Comparison of ENCODE assay signal across 22 cellular contexts in genomic region chr5:19496056-19496455, GRCh38.
DNase-seq lines count a peak whose midpoint lies in the region; ATAC-seq lines count a peak whose summit lies in the region.
"Had no signal": no experiment of that assay in that cellular context is flagged by ENCODE, and none has a peak within 500 bp of the region (broad histone marks: within the 10 kb centered on the region; RNA-seq: fewer than 3 reads in every experiment).

No MANE protein-coding gene starts in this region.

- ATAC-seq in GM21717 (IDR thresholded peaks at IDR 0.05; ENCODE audit: unreplicated experiment) (no peak), GM21786 (IDR thresholded peaks at IDR 0.05; ENCODE audit: unreplicated experiment) (no peak)
- ATAC-seq: GM12878; left lung; stimulated activated memory B cell treated with anti-CD40 and anti-IgM and Interleukin-4, amounts not matched to agents 10 μg/mL and 1 μg/mL and 100 μg/mL, for 72 hours had no signal

- DNase-seq in EL = peak; percentile 34
- peak; percentile 44 for DNase-seq in RKO (ENCODE audit: low spot score)
- peak; percentile 17 for DNase-seq in dedifferentiated amniotic fluid mesenchymal stem cell (ENCODE audit: extremely low spot score)
- peak; percentile 2 for DNase-seq in renal cortical epithelial cell (ENCODE audit: low read depth)
- DNase-seq in hepatic stellate cell (ENCODE audit: low spot score) = no peak
- DNase-seq in activated CD4-positive, alpha-beta T cell treated with anti-CD3 and anti-CD28 coated beads for 1 hour = no peak
- DNase-seq: activated CD4-positive, alpha-beta memory T cell treated with anti-CD3 and anti-CD28 coated beads, Interleukin-2, amount 10 ng/mL, durations not matched to agents 7 days and 5 days; activated CD4-positive, CD25-positive, alpha-beta regulatory T cell; activated effector memory CD4-positive, alpha-beta T cell treated with Interleukin-2 at 50 U/mL for 16 hours; activated naive CD8-positive, alpha-beta T cell treated with anti-CD3 and anti-CD28 coated beads, Interleukin-2, amount 10 ng/mL, durations not matched to agents 7 days and 5 days; CD4-positive, alpha-beta T cell; cortex of kidney; DMS153; left lung; NCI-H2081 treated with DMSO at 0.1 percent for 48 hours; NCI-H446 treated with DMSO at 0.1 percent for 48 hours; stimulated activated CD4-positive, alpha-beta T cell treated with anti-CD3 and anti-CD28 coated beads, Interleukin-1b, Interleukin-23, amount 100 ng/mL, for 48 hours; uterus had no signal

Comparison
In these comparisons a context has a peak if more than half of its experiments do, and no peak if none do; other contexts are left out.
1. DNase-seq: peak in EL (single experiment), RKO (single experiment), dedifferentiated amniotic fluid mesenchymal stem cell (single experiment) and renal cortical epithelial cell (single experiment); none in hepatic stellate cell (single experiment) and activated CD4-positive, alpha-beta T cell treated with anti-CD3 and anti-CD28 coated beads for 1 hour (single experiment).